In genomic region chr19:4406626-4407025, GRCh38 we compare ENCODE assay signal across 17 cellular contexts. TPM values are rescaled to one million over a fixed set of nuclear protein-coding genes. Genes with fewer than 3 reads are reported as not detected.
DNase-seq lines count a peak whose midpoint lies in the region; ATAC-seq, FAIRE-seq and TF ChIP-seq lines count a peak whose summit lies in the region.
"Had no signal": no experiment of that assay in that cellular context is flagged by ENCODE, and none has a peak within 500 bp of the region (broad histone marks: within the 10 kb centered on the region; RNA-seq: fewer than 3 reads in every experiment).

No MANE protein-coding gene starts in this region.

- peaks cover 4% of the 10 kb centered on the region for H3F3A ChIP-seq in smooth muscle cell (ENCODE audit: low read depth)

- POLR2A ChIA-PET in HepG2 (lab: Yijun Ruan, JAX): interaction anchor here (0.8 to 1.4 kb wide), 6 partner anchors 9 to 96 kb away, joined by 3 to 8 read pairs (median 4); partner anchors contain the start of genes HDGFL2 and MPND
- POLR2A ChIA-PET in RWPE1 (lab: Yijun Ruan, JAX; ENCODE audit: low non-redundant PET): interaction anchor here (0.6 kb wide), 1 partner anchor 27 kb away, joined by 5 read pairs; no protein-coding TSS in a partner anchor

- DNase-seq in HepG2 (ENCODE audit: low spot score): peak; percentile 66
- DNase-seq in right lobe of liver: no peak
- no peak for DNase-seq in RWPE1 (ENCODE audit: low spot score)
- no peak for DNase-seq in mesendoderm
- DNase-seq in smooth muscle cell (lab: John Stamatoyannopoulos, UW; ENCODE audit: unreplicated experiment): no peak
- DNase-seq in islet precursor cell: no peak
- DNase-seq in MV-4-11 (lab: John Stamatoyannopoulos, UW): no peak
- DNase-seq: ACHN; CD4-positive, CD25-positive, alpha-beta regulatory T cell; DMS53; GOT3; HCEC 1CT; HFFc6 had no signal

- no TSS peak for BruUV-seq in HepG2 (replicated peaks; lab: Mats Ljungman, UMichigan)

- no peak overlapping the region for H2BK15ac ChIP-seq in mesendoderm (replicated peaks; ENCODE audit: low read depth)

- no peak overlapping the region for H3K56ac ChIP-seq in mesendoderm (ENCODE audit: low read length)

- H3K9me3 ChIP-seq in HepG2 (ENCODE audit: low read length): no peaks in the 10 kb centered on the region
- H3K9me3 ChIP-seq in right lobe of liver: no peaks in the 10 kb centered on the region
- no peaks in the 10 kb centered on the region for H3K9me3 ChIP-seq in smooth muscle cell (replicated peaks; ENCODE audit: low read depth)
- H3K9me3 ChIP-seq: BLaER1 treated with 17β-estradiol and CSF1 and Interleukin-3, amounts not matched to agents 10 nM and 100 nM had no signal

- H2AK5ac ChIP-seq in mesendoderm (ENCODE audit: low read length): no peak overlapping the region

- TF ChIP-seq RAD21 in HepG2 (CRISPR knock-in tag; IDR thresholded peaks at IDR 0.05): 0 out of 2 replicates have a peak, but pooled peaks have one; percentile 5

- CTCF ChIA-PET in HepG2 (lab: Yijun Ruan, JAX; ENCODE audit: low intra/inter-chr PET ratio, low total read pairs) (no interaction called here), RWPE1 (lab: Yijun Ruan, JAX) (no interaction called here)

- H4K20me1 ChIP-seq in HepG2 (ENCODE audit: insufficient read depth, low read length): no peaks in the 10 kb centered on the region; the same call in 1 of the 2 replicates
- no peaks in the 10 kb centered on the region for H4K20me1 ChIP-seq in smooth muscle cell (ENCODE audit: low read depth)

- ATAC-seq in HepG2: peak; percentile 25; the same call in 1 of the 3 replicates
- no peak for ATAC-seq in right lobe of liver

- H3K4me3 ChIP-seq in HepG2 (replicated peaks in 1 of 3; ENCODE audit: insufficient read depth in 1 of 3, low read depth in 2 of 3, low read length in 3 of 3) (no peak overlapping the region), right lobe of liver (no peak overlapping the region), mesendoderm (ENCODE audit: low read length) (no peak overlapping the region), smooth muscle cell (no peak overlapping the region)
- H3K4me3 ChIP-seq: BLaER1 treated with 17β-estradiol and CSF1 and Interleukin-3, amounts not matched to agents 10 nM and 100 nM had no signal

- no peak overlapping the region for H3K23ac ChIP-seq in mesendoderm (ENCODE audit: low read length)

- TF ChIP-seq EP300 in HepG2 (IDR thresholded peaks at IDR 0.05; ENCODE audit: low read depth in 2 of 2, low read length in 2 of 2) (no peak), HepG2 (CRISPR knock-in tag; IDR thresholded peaks at IDR 0.05; ENCODE audit: borderline replicate concordance) (no peak)

- 36% methylated on average over 7 of the region's 7 CpGs for WGBS in HepG2 (ENCODE audit: low lambda C conversion rate)
- WGBS in right lobe of liver (ENCODE audit: insufficient coverage, low coverage, low lambda C conversion rate, missing lambda C conversion rate): 80% methylated on average over 3 of the region's 7 CpGs
- no CpG with 5 or more reads among the region's 7 CpGs for WGBS in mesendoderm (ENCODE audit: extremely low coverage, insufficient coverage, low lambda C conversion rate)
- 92% methylated on average over 7 of the region's 7 CpGs for WGBS in smooth muscle cell (ENCODE audit: low lambda C conversion rate)

- no peak overlapping the region for H2BK120ac ChIP-seq in mesendoderm (ENCODE audit: low read depth, low read length)

- intact Hi-C loops in HepG2 (cut with micrococcal nuclease; ENCODE audit: unreplicated experiment) (no loop called here), right lobe of liver (cut with DNase I) (loop anchor here in 1 of 2 donors (10.0 kb wide), 1 partner anchor 48 kb away; the partner anchor contains the start of gene UBXN6)

- peak overlapping the region; percentile 56 for H3K27ac ChIP-seq in HepG2 (ENCODE audit: extremely low read length, insufficient read depth, low read length)
- H3K27ac ChIP-seq in right lobe of liver: no peak overlapping the region
- peak overlapping the region; percentile 45 for H3K27ac ChIP-seq in RWPE1
- peak overlapping the region; percentile 35 for H3K27ac ChIP-seq in mesendoderm (ENCODE audit: low read depth, low read length)
- H3K27ac ChIP-seq in smooth muscle cell (ENCODE audit: low read depth): no peak overlapping the region
- H3K27ac ChIP-seq: BLaER1 treated with 17β-estradiol and CSF1 and Interleukin-3, amounts not matched to agents 10 nM and 100 nM; KMS-11 had no signal

- H3K4me1 ChIP-seq in HepG2 (ENCODE audit: insufficient read depth, low read length) (peaks cover 49% of the 10 kb centered on the region), right lobe of liver (peaks cover 0 to 8% (median 0%) of the 10 kb centered on the region in 4 donors), mesendoderm (ENCODE audit: control insufficient read depth, low read depth, low read length) (peaks cover 9% of the 10 kb centered on the region), smooth muscle cell (ENCODE audit: low read depth) (peaks cover 9% of the 10 kb centered on the region)

- in situ Hi-C loops in HepG2 (cut with HindIII; ENCODE audit: extremely low pct_ligation_motif_present, low pct_unique_long_range_greater_than_20kb): no loop called here

- no peak overlapping the region for H4K8ac ChIP-seq in mesendoderm (ENCODE audit: low read depth, low read length)

- H3K36me3 ChIP-seq in HepG2 (replicated peaks in 1 of 2; ENCODE audit: control insufficient read depth in 1 of 2, insufficient read depth in 2 of 2, low read length in 2 of 2): peaks cover 5 to 29% of the 10 kb centered on the region in 2 experiments
- no peaks in the 10 kb centered on the region for H3K36me3 ChIP-seq in right lobe of liver
- H3K36me3 ChIP-seq in mesendoderm (ENCODE audit: control insufficient read depth, insufficient read depth, low read length): peaks cover 3% of the 10 kb centered on the region
- no peaks in the 10 kb centered on the region for H3K36me3 ChIP-seq in smooth muscle cell (ENCODE audit: low read depth)

- TF ChIP-seq CTCF in HepG2 (CRISPR knock-in tag; IDR thresholded peaks at IDR 0.05): no peak
- TF ChIP-seq CTCF in right lobe of liver (IDR thresholded peaks at IDR 0.05): no peak
- no peak for TF ChIP-seq CTCF in RWPE1 (conservative IDR thresholded peaks at IDR 0.05; ENCODE audit: low read depth)
- no peak for TF ChIP-seq CTCF in smooth muscle cell (IDR thresholded peaks at IDR 0.05; ENCODE audit: borderline replicate concordance, insufficient read depth, poor library complexity, severe bottlenecking)

- peaks cover 49% of the 10 kb centered on the region for H3K79me2 ChIP-seq in HepG2 (ENCODE audit: insufficient read depth, low read length)
- peaks cover 63% of the 10 kb centered on the region for H3K79me2 ChIP-seq in mesendoderm (ENCODE audit: control insufficient read depth, insufficient read depth, low read length)
- peaks cover 50% of the 10 kb centered on the region for H3K79me2 ChIP-seq in smooth muscle cell (ENCODE audit: low read depth)

- no peak overlapping the region for H3K4ac ChIP-seq in mesendoderm (ENCODE audit: low read depth, low read length)

- peaks cover 4% of the 10 kb centered on the region for H3K79me1 ChIP-seq in mesendoderm (ENCODE audit: low read length)

- H2BK5ac ChIP-seq in mesendoderm (ENCODE audit: low read length): no peak overlapping the region

- H3K27me3 ChIP-seq in HepG2 (ENCODE audit: control insufficient read depth in 1 of 2, insufficient read depth in 2 of 2, low read length in 2 of 2) (no peaks in the 10 kb centered on the region; a peak in 1 of 5 replicates), right lobe of liver (no peaks in the 10 kb centered on the region), mesendoderm (ENCODE audit: insufficient read depth, low read length, poor library complexity) (no peaks in the 10 kb centered on the region), smooth muscle cell (ENCODE audit: low read depth) (no peaks in the 10 kb centered on the region)
- H3K27me3 ChIP-seq: BLaER1 treated with 17β-estradiol and CSF1 and Interleukin-3, amounts not matched to agents 10 nM and 100 nM had no signal

- no peak overlapping the region for H3K18ac ChIP-seq in mesendoderm (ENCODE audit: low read length)

- H2AFZ ChIP-seq in HepG2 (ENCODE audit: low read length): no peak overlapping the region
- H2AFZ ChIP-seq in smooth muscle cell (ENCODE audit: low read depth): no peak overlapping the region

- H3K4me2 ChIP-seq in HepG2 (ENCODE audit: low read depth, low read length) (peak overlapping the region; percentile 37), mesendoderm (ENCODE audit: low read length) (no peak overlapping the region), smooth muscle cell (no peak overlapping the region)
- H3K4me2 ChIP-seq: KMS-11 had no signal

- no peak overlapping the region for H4K5ac ChIP-seq in mesendoderm (ENCODE audit: low read length)

- no peak overlapping the region for H3K9ac ChIP-seq in HepG2 (ENCODE audit: insufficient read depth, low read depth, low read length)
- no peak overlapping the region for H3K9ac ChIP-seq in mesendoderm (ENCODE audit: low read length)
- H3K9ac ChIP-seq in smooth muscle cell (ENCODE audit: low read depth): no peak overlapping the region
- H3K9ac ChIP-seq: KMS-11 had no signal

- TF ChIP-seq POLR2A in HepG2 (IDR thresholded peaks at IDR 0.05; ENCODE audit: insufficient read depth in 1 of 2, low read depth in 2 of 2, low read length in 2 of 2): no peak
- no peak for TF ChIP-seq POLR2A in right lobe of liver (IDR thresholded peaks at IDR 0.05)

- FAIRE-seq in HepG2 (lab: Jason Lieb, UNC): peak; percentile 61
- FAIRE-seq: GM18507, HTR-8/SVneo had no signal

RNA-seq across cellular contexts. Expression of gene CHAF1A, which starts 4.2 kb away (rescaled TPM):
- total RNA-seq in HepG2 (2016; rRNA removed; fragmentation: Illumina TruSeq; extraction: Trizol): 27.3 and 34.8 TPM in 2 replicates
- total RNA-seq in HepG2 (2016; cell fraction: cytosol; rRNA removed; fragmentation: Illumina TruSeq; extraction: Trizol; ENCODE audit: low read depth): 18.8 and 20.2 TPM in 2 replicates
- 19.1 and 34.6 TPM in 2 replicates for total RNA-seq in HepG2 (2016; cell fraction: insoluble cytoplasmic fraction; rRNA removed; fragmentation: Illumina TruSeq; extraction: Trizol)
- total RNA-seq in HepG2 (2016; cell fraction: membrane; rRNA removed; fragmentation: Illumina TruSeq; extraction: Trizol): 20.4 and 23.9 TPM in 2 replicates
- 25.6 and 26.6 TPM in 2 replicates for total RNA-seq in HepG2 (2016; cell fraction: nucleus; rRNA removed; fragmentation: Illumina TruSeq; extraction: Trizol)
- polyA plus RNA-seq in HepG2 (2011; rRNA removed): 11.0 and 13.1 TPM in 2 replicates
- polyA plus RNA-seq in HepG2 (2011; cell fraction: cytosol; rRNA removed): 5.7 and 16.6 TPM in 2 replicates
- 41.7 and 67.3 TPM in 2 replicates for polyA plus RNA-seq in HepG2 (2011; cell fraction: nucleus; rRNA removed)
- 6.8 and 11.8 TPM in 2 replicates for polyA plus RNA-seq in HepG2 (2012)
- 4.9 and 5.2 TPM in 2 replicates for polyA plus RNA-seq in HepG2 (2016; cell fraction: cytosol; fragmentation: Illumina TruSeq; extraction: Trizol; ENCODE audit: low read depth)
- 23.0 and 29.8 TPM in 2 replicates for polyA plus RNA-seq in HepG2 (2016; cell fraction: insoluble cytoplasmic fraction; fragmentation: Illumina TruSeq; extraction: Trizol; ENCODE audit: low read depth)
- 9.0 and 10.1 TPM in 2 replicates for polyA plus RNA-seq in HepG2 (2016; cell fraction: membrane; fragmentation: Illumina TruSeq; extraction: Trizol; ENCODE audit: low read depth)
- 57.2 and 60.7 TPM in 2 replicates for polyA plus RNA-seq in HepG2 (2016; cell fraction: nucleus; fragmentation: Illumina TruSeq; extraction: Trizol; ENCODE audit: insufficient read depth, low read depth)
- polyA minus RNA-seq in HepG2 (2011; rRNA and poly(A)+ RNA removed; ENCODE audit: low replicate concordance): 26.8 and 48.0 TPM in 2 replicates
- 7.6 and 9.2 TPM in 2 replicates for polyA minus RNA-seq in HepG2 (2011; cell fraction: cytosol; rRNA and poly(A)+ RNA removed)
- 13.2 and 17.5 TPM in 2 replicates for polyA minus RNA-seq in HepG2 (2011; cell fraction: nucleus; rRNA and poly(A)+ RNA removed)
- 1 to 10 TPM; 3.1 to 9.2 (median 3.5) TPM for total RNA-seq in right lobe of liver
- 107 TPM for polyA plus RNA-seq in mesendoderm (2013, experiment 1 of 2)
- polyA plus RNA-seq in mesendoderm (2013, experiment 2 of 2): 110 TPM
- total RNA-seq in smooth muscle cell: 3.8 and 14.7 TPM in 2 replicates
- polyA plus RNA-seq in smooth muscle cell: 11.4 and 14.8 TPM in 2 replicates

RNA-seq across cellular contexts. Expression of gene SH3GL1, which starts 6.3 kb away (rescaled TPM):
- total RNA-seq in HepG2 (2016; rRNA removed; fragmentation: Illumina TruSeq; extraction: Trizol): 26.7 and 33.0 TPM in 2 replicates
- 13.7 and 15.7 TPM in 2 replicates for total RNA-seq in HepG2 (2016; cell fraction: cytosol; rRNA removed; fragmentation: Illumina TruSeq; extraction: Trizol; ENCODE audit: low read depth)
- 24.6 and 34.8 TPM in 2 replicates for total RNA-seq in HepG2 (2016; cell fraction: insoluble cytoplasmic fraction; rRNA removed; fragmentation: Illumina TruSeq; extraction: Trizol)
- total RNA-seq in HepG2 (2016; cell fraction: membrane; rRNA removed; fragmentation: Illumina TruSeq; extraction: Trizol): 29.5 and 35.2 TPM in 2 replicates
- 16.4 and 18.3 TPM in 2 replicates for total RNA-seq in HepG2 (2016; cell fraction: nucleus; rRNA removed; fragmentation: Illumina TruSeq; extraction: Trizol)
- polyA plus RNA-seq in HepG2 (2011; rRNA removed): 45.1 and 52.3 TPM in 2 replicates
- 35.9 and 53.9 TPM in 2 replicates for polyA plus RNA-seq in HepG2 (2011; cell fraction: cytosol; rRNA removed)
- polyA plus RNA-seq in HepG2 (2011; cell fraction: nucleus; rRNA removed): 63.6 and 70.8 TPM in 2 replicates
- 50.6 and 52.1 TPM in 2 replicates for polyA plus RNA-seq in HepG2 (2012)
- 29.2 and 32.7 TPM in 2 replicates for polyA plus RNA-seq in HepG2 (2016; cell fraction: cytosol; fragmentation: Illumina TruSeq; extraction: Trizol; ENCODE audit: low read depth)
- 56.5 and 70.3 TPM in 2 replicates for polyA plus RNA-seq in HepG2 (2016; cell fraction: insoluble cytoplasmic fraction; fragmentation: Illumina TruSeq; extraction: Trizol; ENCODE audit: low read depth)
- 57.9 and 61.3 TPM in 2 replicates for polyA plus RNA-seq in HepG2 (2016; cell fraction: membrane; fragmentation: Illumina TruSeq; extraction: Trizol; ENCODE audit: low read depth)
- polyA plus RNA-seq in HepG2 (2016; cell fraction: nucleus; fragmentation: Illumina TruSeq; extraction: Trizol; ENCODE audit: insufficient read depth, low read depth): 52.2 and 56.7 TPM in 2 replicates
- polyA minus RNA-seq in HepG2 (2011; rRNA and poly(A)+ RNA removed; ENCODE audit: low replicate concordance): 39.3 and 69.8 TPM in 2 replicates
- polyA minus RNA-seq in HepG2 (2011; cell fraction: cytosol; rRNA and poly(A)+ RNA removed): 30.6 and 31.5 TPM in 2 replicates
- polyA minus RNA-seq in HepG2 (2011; cell fraction: nucleus; rRNA and poly(A)+ RNA removed): 19.3 and 22.8 TPM in 2 replicates
- 10 to 100 TPM; 22.6 to 47.7 (median 25.2) TPM for total RNA-seq in right lobe of liver
- 103 TPM for polyA plus RNA-seq in mesendoderm (2013, experiment 1 of 2)
- 105 TPM for polyA plus RNA-seq in mesendoderm (2013, experiment 2 of 2)
- total RNA-seq in smooth muscle cell: 50.1 and 52.9 TPM in 2 replicates
- 120 and 132 TPM in 2 replicates for polyA plus RNA-seq in smooth muscle cell

RNA-seq across cellular contexts. Expression of gene UBXN6, which starts 51.0 kb away (rescaled TPM):
- total RNA-seq in HepG2 (2016; rRNA removed; fragmentation: Illumina TruSeq; extraction: Trizol) (33.6 and 35.5 TPM in 2 replicates), right lobe of liver (10 to 100 TPM; 47.2 to 79.1 (median 58.8) TPM), smooth muscle cell (49.4 and 50.7 TPM in 2 replicates)
- 82.0 and 89.5 TPM in 2 replicates for total RNA-seq in HepG2 (2016; cell fraction: cytosol; rRNA removed; fragmentation: Illumina TruSeq; extraction: Trizol; ENCODE audit: low read depth)
- total RNA-seq in HepG2 (2016; cell fraction: insoluble cytoplasmic fraction; rRNA removed; fragmentation: Illumina TruSeq; extraction: Trizol): 26.5 and 40.3 TPM in 2 replicates
- total RNA-seq in HepG2 (2016; cell fraction: membrane; rRNA removed; fragmentation: Illumina TruSeq; extraction: Trizol): 92.4 and 97.7 TPM in 2 replicates
- total RNA-seq in HepG2 (2016; cell fraction: nucleus; rRNA removed; fragmentation: Illumina TruSeq; extraction: Trizol): 14.4 and 21.6 TPM in 2 replicates
- polyA plus RNA-seq in HepG2 (2011; rRNA removed) (34.9 and 44.2 TPM in 2 replicates), smooth muscle cell (44.8 and 51.3 TPM in 2 replicates)
- polyA plus RNA-seq in HepG2 (2011; cell fraction: cytosol; rRNA removed): 33.0 and 55.5 TPM in 2 replicates
- 41.1 and 57.2 TPM in 2 replicates for polyA plus RNA-seq in HepG2 (2011; cell fraction: nucleus; rRNA removed)
- polyA plus RNA-seq in HepG2 (2012): 24.9 and 32.9 TPM in 2 replicates
- 99.5 and 107 TPM in 2 replicates for polyA plus RNA-seq in HepG2 (2016; cell fraction: cytosol; fragmentation: Illumina TruSeq; extraction: Trizol; ENCODE audit: low read depth)
- 35.2 and 44.8 TPM in 2 replicates for polyA plus RNA-seq in HepG2 (2016; cell fraction: insoluble cytoplasmic fraction; fragmentation: Illumina TruSeq; extraction: Trizol; ENCODE audit: low read depth)
- polyA plus RNA-seq in HepG2 (2016; cell fraction: membrane; fragmentation: Illumina TruSeq; extraction: Trizol; ENCODE audit: low read depth): 107 and 115 TPM in 2 replicates
- polyA plus RNA-seq in HepG2 (2016; cell fraction: nucleus; fragmentation: Illumina TruSeq; extraction: Trizol; ENCODE audit: insufficient read depth, low read depth): 46.4 and 52.3 TPM in 2 replicates
- polyA minus RNA-seq in HepG2 (2011; rRNA and poly(A)+ RNA removed; ENCODE audit: low replicate concordance): 27.9 and 43.0 TPM in 2 replicates
- 17.5 and 20.2 TPM in 2 replicates for polyA minus RNA-seq in HepG2 (2011; cell fraction: cytosol; rRNA and poly(A)+ RNA removed)
- 7.8 and 11.1 TPM in 2 replicates for polyA minus RNA-seq in HepG2 (2011; cell fraction: nucleus; rRNA and poly(A)+ RNA removed)
- polyA plus RNA-seq in mesendoderm (2013, experiment 1 of 2): 29.1 TPM
- polyA plus RNA-seq in mesendoderm (2013, experiment 2 of 2): 28.3 TPM

Comparison
In these comparisons a context has a peak if more than half of its experiments do, and no peak if none do; other contexts are left out.
1. H3K27ac ChIP-seq: peak in HepG2 (single experiment), RWPE1 (single experiment) and mesendoderm (single experiment); none in right lobe of liver (0 of 3) and smooth muscle cell (single experiment).